In genomic region chr2:186780701-186781316, GRCh38 we compare ENCODE assay signal across 10 cellular contexts.
DNase-seq lines count a peak whose midpoint lies in the region; ATAC-seq, FAIRE-seq and TF ChIP-seq lines count a peak whose summit lies in the region.
"Had no signal": no experiment of that assay in that cellular context is flagged by ENCODE, and none has a peak within 500 bp of the region (broad histone marks: within the 10 kb centered on the region; RNA-seq: fewer than 3 reads in every experiment).

No MANE protein-coding gene starts in this region.

- H3K4me2 ChIP-seq in Loucy (ENCODE audit: low read depth, low read length, poor library complexity, severe bottlenecking): no peak overlapping the region

- H3K27ac Mint-ChIP-seq in WTC11: peak overlapping the region; percentile 28; the same call in 1 of the 2 replicates

- H2AFZ ChIP-seq in Loucy (ENCODE audit: low read length): no peak overlapping the region

- H3K4me1 ChIP-seq in Loucy (ENCODE audit: insufficient read depth, low read length, poor library complexity, severe bottlenecking): no peaks in the 10 kb centered on the region
- no peaks in the 10 kb centered on the region for H3K4me1 ChIP-seq in pancreas

- H3K4me1 Mint-ChIP-seq in WTC11: peaks cover 7% of the 10 kb centered on the region

- H3F3A ChIP-seq in Loucy (ENCODE audit: low read depth): no peaks in the 10 kb centered on the region

- FAIRE-seq in pancreas (lab: Jason Lieb, UNC): no peak
- FAIRE-seq: endometrium had no signal

- DNase-seq in GDM1 (lab: John Stamatoyannopoulos, UW): peak; percentile 1
- DNase-seq in WTC11 (ENCODE audit: low spot score): peak; percentile 42
- peak; percentile 3 for DNase-seq in myocyte (ENCODE audit: low read depth)
- no peak for DNase-seq in pancreas
- no peak for DNase-seq in DMS153 (lab: John Stamatoyannopoulos, UW)
- DNase-seq: retina had no signal

- H3K4me3 ChIP-seq in Loucy (ENCODE audit: low read length, poor library complexity, severe bottlenecking) (no peak overlapping the region), pancreas (no peak overlapping the region)

- intact Hi-C loops in pancreas (cut with DNase I): no loop called here

- POLR2A ChIA-PET in WTC11 (lab: Charles Lee): interaction anchor here (0.7 to 1.0 kb wide), 2 partner anchors 87 to 139 kb away, joined by 3 to 4 read pairs; no protein-coding TSS in a partner anchor

- peaks cover 5% of the 10 kb centered on the region; the same call in 1 of the 2 replicates for H3K36me3 Mint-ChIP-seq in WTC11

- H4K20me1 ChIP-seq in Loucy (ENCODE audit: insufficient read depth, low read length, poor library complexity, severe bottlenecking): no peaks in the 10 kb centered on the region

- TF ChIP-seq CTCF in Loucy (conservative IDR thresholded peaks at IDR 0.05; ENCODE audit: low read length) (peak; percentile 53), WTC11 (IDR thresholded peaks at IDR 0.05) (0 out of 2 replicates have a peak, but pooled peaks have one; percentile 25), pancreas (IDR thresholded peaks at IDR 0.05) (no peak)

- H3K36me3 ChIP-seq in Loucy (ENCODE audit: insufficient read depth, low read length) (no peaks in the 10 kb centered on the region), pancreas (no peaks in the 10 kb centered on the region)

- no peak overlapping the region for H3K27ac ChIP-seq in pancreas

- no peaks in the 10 kb centered on the region for H3K27me3 Mint-ChIP-seq in WTC11 (ENCODE audit: low read depth)

- no peak overlapping the region for H3K9ac ChIP-seq in Loucy (ENCODE audit: low read depth, low read length, poor library complexity, severe bottlenecking)

- H3K79me2 ChIP-seq in Loucy (ENCODE audit: insufficient read depth, low read length): no peaks in the 10 kb centered on the region

- peaks cover 18% of the 10 kb centered on the region for H3K9me3 Mint-ChIP-seq in WTC11

- H3K9me3 ChIP-seq in Loucy (ENCODE audit: insufficient read depth, low read depth, low read length) (no peaks in the 10 kb centered on the region), pancreas (no peaks in the 10 kb centered on the region)

- 45 to 56% methylated on average over 4 of the region's 4 CpGs for WGBS in pancreas, 2 donors

- H3K4me3 Mint-ChIP-seq in WTC11: no peak overlapping the region

- H3K27me3 ChIP-seq in Loucy (ENCODE audit: insufficient read depth, low read length, poor library complexity, severe bottlenecking) (no peaks in the 10 kb centered on the region), pancreas (no peaks in the 10 kb centered on the region)

- CTCF ChIA-PET in WTC11 (lab: Charles Lee): interaction anchor here (0.6 to 1.9 kb wide), 24 partner anchors 9 to 1042 kb away, joined by 3 to 11 read pairs (median 3); partner anchors contain the start of gene ITGAV

- no peaks in the 10 kb centered on the region for H3K9me2 ChIP-seq in Loucy (replicated peaks; ENCODE audit: low read depth, low read length)

- peak; percentile 100 for ATAC-seq in WTC11
- no peak for ATAC-seq in GM21723 (IDR thresholded peaks at IDR 0.05; ENCODE audit: unreplicated experiment)
- no peak for ATAC-seq in HG03280 (IDR thresholded peaks at IDR 0.05; ENCODE audit: unreplicated experiment)
- ATAC-seq in pancreas: no peak

TF ChIP-seq in WTC11, 78 proteins besides CTCF, POLR2A, EP300 and RAD21:
- no peak for TF ChIP-seq NR3C1 (CRISPR knock-in tag; conservative IDR thresholded peaks at IDR 0.05; ENCODE audit: low read depth)
- 0 out of 2 replicates have a peak, but pooled peaks have one; percentile 43 for TF ChIP-seq AFF4 (CRISPR knock-in tag; IDR thresholded peaks at IDR 0.05; ENCODE audit: borderline replicate concordance)

Comparison
In these comparisons a context has a peak if more than half of its experiments do, and no peak if none do; other contexts are left out.
1. DNase-seq: peak in GDM1 (single experiment), WTC11 (single experiment) and myocyte (single experiment); none in pancreas (0 of 6) and DMS153 (single experiment).
2. CTCF ChIP-seq: peak in Loucy (single experiment) and WTC11 (single experiment); none in pancreas (0 of 4).